ENCODE assay signal across 10 cellular contexts in genomic region chr14:95196268-95196667, GRCh38. TPM values are rescaled to one million over a fixed set of nuclear protein-coding genes. Genes with fewer than 3 reads are reported as not detected.
DNase-seq lines count a peak whose midpoint lies in the region; ATAC-seq, FAIRE-seq and TF ChIP-seq lines count a peak whose summit lies in the region.
"Had no signal": no experiment of that assay in that cellular context is flagged by ENCODE, and none has a peak within 500 bp of the region (broad histone marks: within the 10 kb centered on the region; RNA-seq: fewer than 3 reads in every experiment).

No MANE protein-coding gene starts in this region.

- FAIRE-seq in H54 (lab: Jason Lieb, UNC) = no peak

- TF ChIP-seq CTCF in GM06990 (IDR thresholded peaks at IDR 0.05; ENCODE audit: insufficient read depth, low read length, poor library complexity, severe bottlenecking) (peak; percentile 46), WERI-Rb-1 (IDR thresholded peaks at IDR 0.05; ENCODE audit: low read depth, low read length) (peak; percentile 50)

- no peak for TF ChIP-seq POLR2A in H54 (IDR thresholded peaks at IDR 0.05; ENCODE audit: low read depth, low read length)

- DNase-seq in GM06990 (ENCODE audit: extremely low read depth, insufficient read length) (no peak), WERI-Rb-1 (no peak), naive B cell (peak; percentile 11), cerebellar nuclear complex (lab: John Stamatoyannopoulos, UW) (no peak), H54 (ENCODE audit: insufficient read length, low spot score) (no peak), NCI-H2081 treated with DMSO at 0.1 percent for 48 hours (lab: John Stamatoyannopoulos, UW) (no peak)
- DNase-seq: esophagus squamous epithelium had no signal

- H3K27me3 Mint-ChIP-seq in naive B cell = no peaks in the 10 kb centered on the region

- H3K9me3 Mint-ChIP-seq in naive B cell = no peaks in the 10 kb centered on the region
- H3K9me3 Mint-ChIP-seq: T-helper 1 cell treated with Interleukin-12 subunit alpha and Interleukin-12 subunit beta and Interleukin-4 antibody, amounts not matched to agents 30 μg/mL and 1 μg/mL, for 36 hours had no signal

- H3K36me3 Mint-ChIP-seq in naive B cell = peaks cover 3 to 17% of the 10 kb centered on the region in 2 donors

- H3K27me3 ChIP-seq in GM06990 (replicated peaks; ENCODE audit: control insufficient read depth, insufficient read depth, low read length) (no peaks in the 10 kb centered on the region), WERI-Rb-1 (ENCODE audit: insufficient read depth, low read depth, severe bottlenecking) (no peaks in the 10 kb centered on the region)
- H3K27me3 ChIP-seq: esophagus squamous epithelium had no signal

- H3K27ac Mint-ChIP-seq in naive B cell = peak overlapping the region in 1 of 6 donors; percentile 72
- H3K27ac Mint-ChIP-seq: T-helper 1 cell treated with Interleukin-12 subunit alpha and Interleukin-12 subunit beta and Interleukin-4 antibody, amounts not matched to agents 30 μg/mL and 1 μg/mL, for 36 hours had no signal

- no peaks in the 10 kb centered on the region for H3K9me3 ChIP-seq in WERI-Rb-1 (ENCODE audit: severe bottlenecking)
- H3K9me3 ChIP-seq: esophagus squamous epithelium had no signal

- no peak overlapping the region for H3K4me3 Mint-ChIP-seq in naive B cell
- H3K4me3 Mint-ChIP-seq: T-helper 1 cell treated with Interleukin-12 subunit alpha and Interleukin-12 subunit beta and Interleukin-4 antibody, amounts not matched to agents 30 μg/mL and 1 μg/mL, for 36 hours had no signal

- H3K27ac ChIP-seq in WERI-Rb-1 = peak overlapping the region; percentile 72

- ATAC-seq in HG02610 (IDR thresholded peaks at IDR 0.05; ENCODE audit: unreplicated experiment) (peak; percentile 56), naive B cell (ENCODE audit: low read depth in 2 of 2) (peak; percentile 55 to 76), HG03571 (IDR thresholded peaks at IDR 0.05; ENCODE audit: unreplicated experiment) (no peak)

- no peak overlapping the region for H3K4me3 ChIP-seq in GM06990 (replicated peaks; ENCODE audit: low read depth, low read length)
- H3K4me3 ChIP-seq in WERI-Rb-1 (ENCODE audit: low read depth, low read length) = no peak overlapping the region
- H3K4me3 ChIP-seq: esophagus squamous epithelium had no signal

- H3K4me1 Mint-ChIP-seq in naive B cell = peaks cover 4 to 22% (median 14%) of the 10 kb centered on the region in 3 donors

- H3K36me3 ChIP-seq in GM06990 (ENCODE audit: control insufficient read depth, insufficient read depth, low read length) = no peaks in the 10 kb centered on the region
- H3K36me3 ChIP-seq in WERI-Rb-1 = peaks cover 4% of the 10 kb centered on the region

RNA-seq across cellular contexts. Expression of gene DICER1, which starts 38.9 kb away (rescaled TPM):
- polyA plus RNA-seq in naive B cell (ENCODE audit: low read depth in 6 of 6) = 10 to 100 TPM in 5 of 6 donors, 1 to 10 TPM in 1; 4.3 to 27.1 (median 17.5) TPM
